ENCODE assay signal across 18 cellular contexts in the genomic region with DNA sequence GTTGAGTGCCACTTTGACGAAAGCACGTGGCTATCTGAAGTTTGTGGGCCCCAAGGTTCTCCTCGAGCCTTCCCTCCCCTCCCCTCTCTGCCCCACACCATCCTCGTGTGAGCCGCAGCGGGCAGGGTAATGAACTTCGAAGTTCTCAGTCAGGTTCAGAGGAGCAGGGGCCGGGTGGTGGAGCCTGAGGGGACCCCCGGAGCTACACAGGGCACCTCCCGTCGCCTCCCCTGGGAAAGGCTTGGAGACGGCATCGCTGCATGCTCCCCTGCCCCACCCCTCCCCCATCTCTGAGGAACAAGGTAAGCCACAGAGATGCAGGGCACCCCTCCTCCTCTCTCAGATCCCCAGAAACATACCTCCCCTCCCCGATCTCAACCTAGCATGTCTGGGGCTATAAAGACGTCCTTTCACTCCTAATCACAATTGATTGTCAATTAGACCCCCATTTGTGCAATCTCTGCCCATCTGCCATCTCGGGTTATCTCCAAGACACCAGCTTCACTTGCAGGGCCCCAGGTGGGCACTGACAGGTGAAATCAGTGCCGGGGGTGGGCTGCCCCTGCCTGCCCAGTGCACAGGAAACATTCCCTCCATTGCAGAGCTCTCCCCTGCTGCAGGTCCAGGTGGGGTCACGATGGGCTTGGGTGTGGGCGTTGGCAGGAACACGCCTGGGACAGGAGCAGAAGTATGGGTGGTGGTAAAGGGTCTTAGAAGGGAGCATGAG.
DNase-seq lines count a peak whose midpoint lies in the region; ATAC-seq and TF ChIP-seq lines count a peak whose summit lies in the region.
"Had no signal": no experiment of that assay in that cellular context is flagged by ENCODE, and none has a peak within 500 bp of the region (broad histone marks: within the 10 kb centered on the region; RNA-seq: fewer than 3 reads in every experiment).

No MANE protein-coding gene starts in this region.

- peaks cover 4 to 10% of the 10 kb centered on the region in 2 donors for H3K36me3 Mint-ChIP-seq in stimulated activated naive B cell treated with anti-CD40 and anti-IgM and Interleukin-4, amounts not matched to agents 10 μg/mL and 1 μg/mL and 100 μg/mL, for 72 hours
- H3K36me3 Mint-ChIP-seq: CD4-positive, CD25-positive, alpha-beta regulatory T cell had no signal

- peaks cover 0 to 1% of the 10 kb centered on the region in 2 donors for H3K9me3 Mint-ChIP-seq in stimulated activated naive B cell treated with anti-CD40 and anti-IgM and Interleukin-4, amounts not matched to agents 10 μg/mL and 1 μg/mL and 100 μg/mL, for 72 hours

- in situ Hi-C loops in GM13976 (cut with MboI; ENCODE audit: low sequenced_read_pairs, unreplicated experiment) = no loop called here

- H3K27ac Mint-ChIP-seq in stimulated activated naive B cell treated with anti-CD40 and anti-IgM and Interleukin-4, amounts not matched to agents 10 μg/mL and 1 μg/mL and 100 μg/mL, for 72 hours = peak overlapping the region; percentile 69
- H3K27ac Mint-ChIP-seq: CD4-positive, CD25-positive, alpha-beta regulatory T cell had no signal

- TF ChIP-seq CTCF in GM13976 (IDR thresholded peaks at IDR 0.05; ENCODE audit: borderline replicate concordance, control extremely low read depth, extremely low read depth, insufficient read depth, missing control alignments) = no peak

- H3K4me3 Mint-ChIP-seq in stimulated activated naive B cell treated with anti-CD40 and anti-IgM and Interleukin-4, amounts not matched to agents 10 μg/mL and 1 μg/mL and 100 μg/mL, for 72 hours = no peak overlapping the region

- DNase-seq in activated gamma-delta T cell treated with Interleukin-2 at 50 U/mL for 16 hours (peak; percentile 0), activated gamma-delta T cell (lab: John Stamatoyannopoulos, UW) (no peak), GM13976 (ENCODE audit: low spot score) (peak; percentile 28), epidermal melanocyte (ENCODE audit: insufficient read length, low spot score) (peak; percentile 19), iPS-NIHi11 (ENCODE audit: low spot score) (no peak), COLO829 (ENCODE audit: low spot score) (no peak), SIG-M5 (lab: John Stamatoyannopoulos, UW) (no peak)
- DNase-seq in stimulated activated naive B cell treated with anti-CD40 and anti-IgM and Interleukin-4, amounts not matched to agents 10 μg/mL and 1 μg/mL and 100 μg/mL, for 72 hours = no peak
- DNase-seq: AML-193; CD4-positive, CD25-positive, alpha-beta regulatory T cell; DMS79 treated with DMSO at 0.1 percent for 48 hours; GDM1; HCEC 1CT; KG1; NCI-H1092; NCI-H226; NCI-H526 treated with DMSO at 0.1 percent for 48 hours; OCI-M1 had no signal

- peaks cover 69 to 77% of the 10 kb centered on the region in 2 donors for H3K27me3 Mint-ChIP-seq in stimulated activated naive B cell treated with anti-CD40 and anti-IgM and Interleukin-4, amounts not matched to agents 10 μg/mL and 1 μg/mL and 100 μg/mL, for 72 hours

- ATAC-seq in stimulated activated naive B cell treated with anti-CD40 and anti-IgM and Interleukin-4, amounts not matched to agents 10 μg/mL and 1 μg/mL and 100 μg/mL, for 72 hours (replicated peaks) = no peak

- H3K4me1 Mint-ChIP-seq in stimulated activated naive B cell treated with anti-CD40 and anti-IgM and Interleukin-4, amounts not matched to agents 10 μg/mL and 1 μg/mL and 100 μg/mL, for 72 hours = peaks cover 12 to 32% of the 10 kb centered on the region in 2 donors

Comparison
In these comparisons a context has a peak if more than half of its experiments do, and no peak if none do; other contexts are left out.
1. DNase-seq: peak in activated gamma-delta T cell treated with Interleukin-2 at 50 U/mL for 16 hours (single experiment), GM13976 (single experiment) and epidermal melanocyte (single experiment); none in activated gamma-delta T cell (single experiment), stimulated activated naive B cell treated with anti-CD40 and anti-IgM and Interleukin-4, amounts not matched to agents 10 μg/mL and 1 μg/mL and 100 μg/mL, for 72 hours (single experiment), iPS-NIHi11 (single experiment), COLO829 (single experiment) and SIG-M5 (single experiment).